Comparison of ENCODE assay signal across 8 cellular contexts in the genomic region with DNA sequence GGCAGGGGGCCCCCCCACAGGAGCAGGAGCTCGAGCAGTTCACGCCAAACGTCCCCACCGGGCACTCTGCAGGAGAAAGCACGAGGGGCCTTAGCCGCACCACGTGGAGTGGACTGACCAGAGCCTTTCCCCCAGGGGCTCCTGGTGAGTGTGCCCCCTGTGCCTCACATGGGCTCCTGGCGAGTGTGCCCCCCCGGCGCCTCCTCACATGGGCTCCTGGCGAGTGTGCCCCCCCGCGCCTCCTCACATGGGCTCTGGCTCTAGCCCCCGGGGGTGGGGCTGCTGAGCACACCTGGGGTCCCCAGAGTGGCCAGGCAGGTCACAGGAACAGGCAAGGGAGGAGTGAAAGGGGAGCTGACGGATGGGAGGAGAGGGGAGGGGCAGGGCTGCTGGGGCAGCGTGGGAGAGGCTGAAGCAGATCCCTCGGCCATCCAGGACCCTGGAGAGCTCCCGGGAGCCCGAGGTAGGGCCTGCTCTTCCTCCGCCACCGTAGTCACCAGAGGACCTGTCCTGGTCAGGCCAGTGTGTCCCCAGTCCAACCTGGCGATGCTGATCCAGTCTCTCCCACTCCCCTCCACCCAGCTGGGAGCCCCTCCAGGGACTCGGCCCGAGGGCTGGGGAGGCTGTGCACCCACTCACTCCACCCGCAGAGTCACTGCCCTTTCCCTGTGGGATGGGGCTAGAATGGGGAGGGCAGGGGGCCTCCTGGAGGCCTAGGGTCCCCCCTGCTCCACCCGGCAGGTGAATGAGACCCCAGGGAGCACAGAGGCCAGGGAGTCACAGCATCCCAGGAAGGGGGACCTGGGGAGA. TPM values are rescaled to one million over a fixed set of nuclear protein-coding genes. Genes with fewer than 3 reads are reported as not detected.
A peak's percentile ranks its signal among the peaks of the same experiment; 100 is the strongest.
DNase-seq lines count a peak whose midpoint lies in the region; ATAC-seq lines count a peak whose summit lies in the region.

No MANE protein-coding gene starts in this region.

- POLR2A ChIA-PET in activated naive CD8-positive, alpha-beta T cell treated with anti-CD3 and anti-CD28 coated beads, Interleukin-2, amount 10 ng/mL, durations not matched to agents 7 days and 5 days (lab: Charles Lee): no interaction called here
- POLR2A ChIA-PET in activated CD4-positive, alpha-beta memory T cell treated with anti-CD3 and anti-CD28 coated beads for 36 hours (lab: Charles Lee): no interaction called here

- no peak for DNase-seq in activated naive CD8-positive, alpha-beta T cell treated with anti-CD3 and anti-CD28 coated beads, Interleukin-2, amount 10 ng/mL, durations not matched to agents 7 days and 5 days
- no peak for DNase-seq in activated naive CD8-positive, alpha-beta T cell treated with anti-CD3 and anti-CD28 coated beads for 36 hours
- peak; percentile 20 for DNase-seq in activated CD4-positive, alpha-beta memory T cell treated with anti-CD3 and anti-CD28 coated beads for 36 hours
- DNase-seq in cardiac septum (ENCODE audit: low spot score) (peak; percentile 82), renal cortical epithelial cell (ENCODE audit: low read depth) (peak; percentile 19), NCI-H187 (lab: John Stamatoyannopoulos, UW) (no peak)

- peak; percentile 31 for ATAC-seq in activated naive CD8-positive, alpha-beta T cell treated with anti-CD3 and anti-CD28 coated beads, Interleukin-2, amount 10 ng/mL, durations not matched to agents 7 days and 5 days (ENCODE audit: low read depth)
- ATAC-seq in GM19351 (IDR thresholded peaks at IDR 0.05; ENCODE audit: unreplicated experiment) (no peak), GM21367 (IDR thresholded peaks at IDR 0.05; ENCODE audit: unreplicated experiment) (no peak)

- H3K4me1 Mint-ChIP-seq in activated naive CD8-positive, alpha-beta T cell treated with anti-CD3 and anti-CD28 coated beads, Interleukin-2, amount 10 ng/mL, durations not matched to agents 7 days and 5 days: no peaks in the 10 kb centered on the region
- H3K4me1 Mint-ChIP-seq in activated naive CD8-positive, alpha-beta T cell treated with anti-CD3 and anti-CD28 coated beads for 36 hours: no peaks in the 10 kb centered on the region
- no peaks in the 10 kb centered on the region for H3K4me1 Mint-ChIP-seq in activated CD4-positive, alpha-beta memory T cell treated with anti-CD3 and anti-CD28 coated beads for 36 hours (ENCODE audit: low read depth)

- no peaks in the 10 kb centered on the region for H3K36me3 Mint-ChIP-seq in activated naive CD8-positive, alpha-beta T cell treated with anti-CD3 and anti-CD28 coated beads, Interleukin-2, amount 10 ng/mL, durations not matched to agents 7 days and 5 days
- H3K36me3 Mint-ChIP-seq in activated naive CD8-positive, alpha-beta T cell treated with anti-CD3 and anti-CD28 coated beads for 36 hours: no peaks in the 10 kb centered on the region
- H3K36me3 Mint-ChIP-seq in activated CD4-positive, alpha-beta memory T cell treated with anti-CD3 and anti-CD28 coated beads for 36 hours: no peaks in the 10 kb centered on the region

- no peaks in the 10 kb centered on the region for H3K27me3 Mint-ChIP-seq in activated naive CD8-positive, alpha-beta T cell treated with anti-CD3 and anti-CD28 coated beads, Interleukin-2, amount 10 ng/mL, durations not matched to agents 7 days and 5 days
- no peaks in the 10 kb centered on the region for H3K27me3 Mint-ChIP-seq in activated naive CD8-positive, alpha-beta T cell treated with anti-CD3 and anti-CD28 coated beads for 36 hours
- H3K27me3 Mint-ChIP-seq in activated CD4-positive, alpha-beta memory T cell treated with anti-CD3 and anti-CD28 coated beads for 36 hours: no peaks in the 10 kb centered on the region

- no peaks in the 10 kb centered on the region for H3K9me3 Mint-ChIP-seq in activated naive CD8-positive, alpha-beta T cell treated with anti-CD3 and anti-CD28 coated beads, Interleukin-2, amount 10 ng/mL, durations not matched to agents 7 days and 5 days
- no peaks in the 10 kb centered on the region for H3K9me3 Mint-ChIP-seq in activated naive CD8-positive, alpha-beta T cell treated with anti-CD3 and anti-CD28 coated beads for 36 hours
- no peaks in the 10 kb centered on the region for H3K9me3 Mint-ChIP-seq in activated CD4-positive, alpha-beta memory T cell treated with anti-CD3 and anti-CD28 coated beads for 36 hours

- intact Hi-C loops in activated CD4-positive, alpha-beta memory T cell treated with anti-CD3 and anti-CD28 coated beads for 36 hours (cut with micrococcal nuclease): no loop called here
- intact Hi-C loops in cardiac septum (cut with DNase I): no loop called here

- CTCF ChIA-PET in activated CD4-positive, alpha-beta memory T cell treated with anti-CD3 and anti-CD28 coated beads for 36 hours (lab: Charles Lee): interaction anchor here (1.1 kb wide), 1 partner anchor 11 kb away, joined by 6 read pairs; no protein-coding TSS in a partner anchor

- no peak overlapping the region for H3K4me3 Mint-ChIP-seq in activated naive CD8-positive, alpha-beta T cell treated with anti-CD3 and anti-CD28 coated beads, Interleukin-2, amount 10 ng/mL, durations not matched to agents 7 days and 5 days
- H3K4me3 Mint-ChIP-seq in activated naive CD8-positive, alpha-beta T cell treated with anti-CD3 and anti-CD28 coated beads for 36 hours: no peak overlapping the region
- H3K4me3 Mint-ChIP-seq in activated CD4-positive, alpha-beta memory T cell treated with anti-CD3 and anti-CD28 coated beads for 36 hours: no peak overlapping the region

- H3K27ac Mint-ChIP-seq in activated naive CD8-positive, alpha-beta T cell treated with anti-CD3 and anti-CD28 coated beads, Interleukin-2, amount 10 ng/mL, durations not matched to agents 7 days and 5 days: no peak overlapping the region
- no peak overlapping the region for H3K27ac Mint-ChIP-seq in activated naive CD8-positive, alpha-beta T cell treated with anti-CD3 and anti-CD28 coated beads for 36 hours
- H3K27ac Mint-ChIP-seq in activated CD4-positive, alpha-beta memory T cell treated with anti-CD3 and anti-CD28 coated beads for 36 hours: no peak overlapping the region

RNA-seq across cellular contexts. Expression of a gene that starts 47.6 kb away (rescaled TPM):
- not detected for total RNA-seq in activated naive CD8-positive, alpha-beta T cell treated with anti-CD3 and anti-CD28 coated beads, Interleukin-2, amount 10 ng/mL, durations not matched to agents 7 days and 5 days
- under 1 TPM in 1 of 2 experiments, not detected in 1; 0.12 TPM for total RNA-seq in activated naive CD8-positive, alpha-beta T cell treated with anti-CD3 and anti-CD28 coated beads for 36 hours
- total RNA-seq in activated CD4-positive, alpha-beta memory T cell treated with anti-CD3 and anti-CD28 coated beads for 36 hours: under 1 TPM; 0.17 to 0.24 TPM
- total RNA-seq in cardiac septum (0.57 TPM), renal cortical epithelial cell (6.4 and 15.5 TPM in 2 replicates)

Comparison
In these comparisons a context has a peak if more than half of its experiments do, and no peak if none do; other contexts are left out.
1. DNase-seq: peak in activated CD4-positive, alpha-beta memory T cell treated with anti-CD3 and anti-CD28 coated beads for 36 hours (single experiment), cardiac septum (single experiment) and renal cortical epithelial cell (single experiment); none in activated naive CD8-positive, alpha-beta T cell treated with anti-CD3 and anti-CD28 coated beads, Interleukin-2, amount 10 ng/mL, durations not matched to agents 7 days and 5 days (single experiment), activated naive CD8-positive, alpha-beta T cell treated with anti-CD3 and anti-CD28 coated beads for 36 hours (single experiment) and NCI-H187 (0 of 2).